Comparison of ENCODE assay signal across 8 cellular contexts in genomic region chr10:102641398-102641797, GRCh38. TPM values are rescaled to one million over a fixed set of nuclear protein-coding genes. Genes with fewer than 3 reads are reported as not detected.
DNase-seq lines count a peak whose midpoint lies in the region; ATAC-seq and TF ChIP-seq lines count a peak whose summit lies in the region.

No MANE protein-coding gene starts in this region.

- H3K27me3 ChIP-seq in aorta (ENCODE audit: control insufficient read depth in 1 of 2, insufficient read depth in 2 of 2, low read length in 1 of 2), result no peaks in the 10 kb centered on the region

- no peaks in the 10 kb centered on the region for H3K9me3 Mint-ChIP-seq in Calu3 (ENCODE audit: low read depth, unreplicated experiment)
- H3K9me3 Mint-ChIP-seq in dendritic cell treated with granulocyte-macrophage colony-stimulating factor and Interleukin-4, amounts not matched to agents 40 ng/mL and 50 ng/mL, for 4 days, result no peaks in the 10 kb centered on the region
- peaks cover 5% of the 10 kb centered on the region for H3K9me3 Mint-ChIP-seq in neural crest cell

- intact Hi-C loops in Calu3 (cut with micrococcal nuclease; ENCODE audit: unreplicated experiment), result loop anchor here (10.0 kb wide), 1 partner anchor 137 kb away; the partner anchor contains the start of genes ACTR1A and SUFU
- intact Hi-C loops in dendritic cell treated with granulocyte-macrophage colony-stimulating factor and Interleukin-4, amounts not matched to agents 40 ng/mL and 50 ng/mL, for 4 days (cut with micrococcal nuclease), result no loop called here
- intact Hi-C loops in aorta (cut with DNase I), result no loop called here

- no peaks in the 10 kb centered on the region for H3K36me3 ChIP-seq in aorta (ENCODE audit: control insufficient read depth in 1 of 2, insufficient read depth in 2 of 2, low read length in 1 of 2)

- peak overlapping the region; percentile 75 for H3K27ac Mint-ChIP-seq in Calu3 (ENCODE audit: unreplicated experiment)
- H3K27ac Mint-ChIP-seq in dendritic cell treated with granulocyte-macrophage colony-stimulating factor and Interleukin-4, amounts not matched to agents 40 ng/mL and 50 ng/mL, for 4 days, result peak overlapping the region; percentile 99
- H3K27ac Mint-ChIP-seq in neural crest cell (ENCODE audit: unreplicated experiment), result peak overlapping the region; percentile 95

- H3K36me3 Mint-ChIP-seq in Calu3 (ENCODE audit: insufficient read depth, unreplicated experiment), result peaks cover 43% of the 10 kb centered on the region
- peaks cover 29% of the 10 kb centered on the region for H3K36me3 Mint-ChIP-seq in dendritic cell treated with granulocyte-macrophage colony-stimulating factor and Interleukin-4, amounts not matched to agents 40 ng/mL and 50 ng/mL, for 4 days (ENCODE audit: low read depth)
- H3K36me3 Mint-ChIP-seq in neural crest cell (ENCODE audit: low read depth), result no peaks in the 10 kb centered on the region

- peaks cover 0 to 1% of the 10 kb centered on the region in 2 donors for H3K4me1 ChIP-seq in aorta (ENCODE audit: control insufficient read depth in 1 of 2, insufficient read depth in 2 of 2, low read length in 2 of 2)

- DNase-seq in Calu3 (no peak), NCI-H2029 treated with DMSO at 0.1 percent for 48 hours (lab: John Stamatoyannopoulos, UW) (peak; percentile 9), neural crest cell (ENCODE audit: low read depth, low spot score) (no peak), NCI-H1930 (lab: John Stamatoyannopoulos, UW) (no peak), aorta (no peak)

- H3K4me3 Mint-ChIP-seq in Calu3 (ENCODE audit: low read depth, unreplicated experiment), result peak overlapping the region; percentile 90
- no peak overlapping the region for H3K4me3 Mint-ChIP-seq in dendritic cell treated with granulocyte-macrophage colony-stimulating factor and Interleukin-4, amounts not matched to agents 40 ng/mL and 50 ng/mL, for 4 days
- H3K4me3 Mint-ChIP-seq in neural crest cell, result peak overlapping the region; percentile 93

- no peaks in the 10 kb centered on the region for H3K9me3 ChIP-seq in aorta (ENCODE audit: control insufficient read depth, low read length)

- peak overlapping the region in 1 of 2 donors; percentile 66 for H3K4me3 ChIP-seq in aorta (ENCODE audit: low read length in 2 of 2)

- BruUV-seq in Calu3 (replicated peaks; lab: Mats Ljungman, UMichigan), result no TSS peak

- no peak for ATAC-seq in aorta (ENCODE audit: low FRiP score)
- no peak for ATAC-seq in HG02763 (IDR thresholded peaks at IDR 0.05; ENCODE audit: unreplicated experiment)
- no peak for ATAC-seq in GM21423 (IDR thresholded peaks at IDR 0.05; ENCODE audit: unreplicated experiment)

- no peak overlapping the region for H3K27ac ChIP-seq in aorta (ENCODE audit: low read depth in 1 of 2, low read length in 2 of 2)

- H3K27me3 Mint-ChIP-seq in Calu3 (ENCODE audit: unreplicated experiment), result no peaks in the 10 kb centered on the region
- peaks cover 1% of the 10 kb centered on the region for H3K27me3 Mint-ChIP-seq in dendritic cell treated with granulocyte-macrophage colony-stimulating factor and Interleukin-4, amounts not matched to agents 40 ng/mL and 50 ng/mL, for 4 days
- H3K27me3 Mint-ChIP-seq in neural crest cell (ENCODE audit: low read depth), result peaks cover 5% of the 10 kb centered on the region

- CTCF ChIA-PET in Calu3 (lab: Charles Lee), result interaction anchor here (0.8 to 1.5 kb wide), 2 partner anchors 12 to 137 kb away, joined by 3 read pairs; partner anchors contain the start of gene SUFU

- no peak for TF ChIP-seq CTCF in Calu3 (IDR thresholded peaks at IDR 0.05; ENCODE audit: unreplicated experiment)
- no peak for TF ChIP-seq CTCF in neural crest cell (conservative IDR thresholded peaks at IDR 0.05)

- H3K4me1 Mint-ChIP-seq in Calu3 (ENCODE audit: low read depth, unreplicated experiment), result peaks cover 13% of the 10 kb centered on the region
- H3K4me1 Mint-ChIP-seq in dendritic cell treated with granulocyte-macrophage colony-stimulating factor and Interleukin-4, amounts not matched to agents 40 ng/mL and 50 ng/mL, for 4 days (ENCODE audit: low read depth), result peaks cover 25% of the 10 kb centered on the region
- H3K4me1 Mint-ChIP-seq in neural crest cell, result peaks cover 24% of the 10 kb centered on the region

- 1 to 14% methylated on average over 7 of the region's 7 CpGs for WGBS in aorta, 2 donors

RNA-seq across cellular contexts. Expression of gene TRIM8, which starts 2.9 kb away (rescaled TPM):
- total RNA-seq in Calu3 (2022) (52.1 and 66.3 TPM in 2 replicates), neural crest cell (76.9 and 82.8 TPM in 2 replicates), aorta (100 to 1,000 TPM; 126 to 189 TPM)
- 10 to 100 TPM; 40.6 to 72.4 TPM for polyA plus RNA-seq in aorta
